Comparison of ENCODE assay signal across 9 cellular contexts in genomic region chr17:80124351-80124981, GRCh38.
A peak's percentile ranks its signal among the peaks of the same experiment; 100 is the strongest.
DNase-seq lines count a peak whose midpoint lies in the region; ATAC-seq and TF ChIP-seq lines count a peak whose summit lies in the region.
"Had no signal": no experiment of that assay in that cellular context is flagged by ENCODE, and none has a peak within 500 bp of the region (broad histone marks: within the 10 kb centered on the region; RNA-seq: fewer than 3 reads in every experiment).

No MANE protein-coding gene starts in this region.

- no peak overlapping the region for H3K4me3 ChIP-seq in epithelial cell of esophagus (ENCODE audit: low read length)

- TF ChIP-seq CTCF in epithelial cell of esophagus (IDR thresholded peaks at IDR 0.05; ENCODE audit: insufficient read depth, low read depth, low read length, missing control alignments), result peak; percentile 54

- DNase-seq in NCI-H1694 treated with DMSO at 0.1 percent for 48 hours (lab: John Stamatoyannopoulos, UW) (peak; percentile 22), NCI-H1694 (lab: John Stamatoyannopoulos, UW) (no peak), NCI-H82 treated with DMSO at 0.1 percent for 48 hours (lab: John Stamatoyannopoulos, UW; ENCODE audit: unreplicated experiment) (peak; percentile 40), epithelial cell of esophagus (ENCODE audit: low read depth) (peak; percentile 75), retina (peak; percentile 65)
- no peak for DNase-seq in stimulated activated CD4-positive, alpha-beta T cell treated with anti-CD3 and anti-CD28 coated beads, Interleukin-4, amount 100 ng/mL, for 24 hours
- DNase-seq: C1 segment of cervical spinal cord had no signal

- ATAC-seq in HG02840 (IDR thresholded peaks at IDR 0.05; ENCODE audit: low FRiP score, unreplicated experiment), result no peak
- no peak for ATAC-seq in HG03442 (IDR thresholded peaks at IDR 0.05; ENCODE audit: unreplicated experiment)

Comparison
In these comparisons a context has a peak if more than half of its experiments do, and no peak if none do; other contexts are left out.
1. DNase-seq: peak in NCI-H1694 treated with DMSO at 0.1 percent for 48 hours (single experiment), NCI-H82 treated with DMSO at 0.1 percent for 48 hours (single experiment), epithelial cell of esophagus (single experiment) and retina (single experiment); none in NCI-H1694 (single experiment) and stimulated activated CD4-positive, alpha-beta T cell treated with anti-CD3 and anti-CD28 coated beads, Interleukin-4, amount 100 ng/mL, for 24 hours (single experiment).